Comparison of ENCODE assay signal across 1 cellular context in the genomic region with DNA sequence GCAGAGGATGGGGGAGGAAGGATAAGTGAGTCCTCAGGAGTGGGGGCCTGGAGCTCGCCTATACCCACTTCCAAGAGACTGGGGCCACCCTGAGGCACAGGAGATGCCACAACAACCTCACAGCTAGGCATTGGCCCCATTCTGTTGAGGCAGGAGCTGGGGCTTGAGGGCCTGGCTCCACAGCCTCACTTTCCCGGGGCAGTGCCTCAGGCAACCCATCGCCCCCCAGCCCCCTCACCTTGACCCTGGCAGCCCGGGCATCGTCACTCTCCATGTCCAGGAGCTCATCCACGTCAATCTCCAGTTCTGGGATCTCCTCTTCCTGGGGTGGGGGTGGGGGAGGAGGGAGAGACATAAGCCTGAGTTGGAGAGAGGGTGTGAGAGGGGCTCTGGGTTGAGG.
TF ChIP-seq lines count a peak whose summit lies in the region.

No MANE protein-coding gene starts in this region.

TF ChIP-seq in liver, 16 proteins besides CTCF, POLR2A, EP300 and RAD21 (continued from another document):
- TF ChIP-seq, protein P1, sequence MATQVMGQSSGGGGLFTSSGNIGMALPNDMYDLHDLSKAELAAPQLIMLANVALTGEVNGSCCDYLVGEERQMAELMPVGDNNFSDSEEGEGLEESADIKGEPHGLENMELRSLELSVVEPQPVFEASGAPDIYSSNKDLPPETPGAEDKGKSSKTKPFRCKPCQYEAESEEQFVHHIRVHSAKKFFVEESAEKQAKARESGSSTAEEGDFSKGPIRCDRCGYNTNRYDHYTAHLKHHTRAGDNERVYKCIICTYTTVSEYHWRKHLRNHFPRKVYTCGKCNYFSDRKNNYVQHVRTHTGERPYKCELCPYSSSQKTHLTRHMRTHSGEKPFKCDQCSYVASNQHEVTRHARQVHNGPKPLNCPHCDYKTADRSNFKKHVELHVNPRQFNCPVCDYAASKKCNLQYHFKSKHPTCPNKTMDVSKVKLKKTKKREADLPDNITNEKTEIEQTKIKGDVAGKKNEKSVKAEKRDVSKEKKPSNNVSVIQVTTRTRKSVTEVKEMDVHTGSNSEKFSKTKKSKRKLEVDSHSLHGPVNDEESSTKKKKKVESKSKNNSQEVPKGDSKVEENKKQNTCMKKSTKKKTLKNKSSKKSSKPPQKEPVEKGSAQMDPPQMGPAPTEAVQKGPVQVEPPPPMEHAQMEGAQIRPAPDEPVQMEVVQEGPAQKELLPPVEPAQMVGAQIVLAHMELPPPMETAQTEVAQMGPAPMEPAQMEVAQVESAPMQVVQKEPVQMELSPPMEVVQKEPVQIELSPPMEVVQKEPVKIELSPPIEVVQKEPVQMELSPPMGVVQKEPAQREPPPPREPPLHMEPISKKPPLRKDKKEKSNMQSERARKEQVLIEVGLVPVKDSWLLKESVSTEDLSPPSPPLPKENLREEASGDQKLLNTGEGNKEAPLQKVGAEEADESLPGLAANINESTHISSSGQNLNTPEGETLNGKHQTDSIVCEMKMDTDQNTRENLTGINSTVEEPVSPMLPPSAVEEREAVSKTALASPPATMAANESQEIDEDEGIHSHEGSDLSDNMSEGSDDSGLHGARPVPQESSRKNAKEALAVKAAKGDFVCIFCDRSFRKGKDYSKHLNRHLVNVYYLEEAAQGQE (IDR thresholded peaks at IDR 0.05) = no peak
